8 cellular contexts compared by ENCODE assay signal in the genomic region with DNA sequence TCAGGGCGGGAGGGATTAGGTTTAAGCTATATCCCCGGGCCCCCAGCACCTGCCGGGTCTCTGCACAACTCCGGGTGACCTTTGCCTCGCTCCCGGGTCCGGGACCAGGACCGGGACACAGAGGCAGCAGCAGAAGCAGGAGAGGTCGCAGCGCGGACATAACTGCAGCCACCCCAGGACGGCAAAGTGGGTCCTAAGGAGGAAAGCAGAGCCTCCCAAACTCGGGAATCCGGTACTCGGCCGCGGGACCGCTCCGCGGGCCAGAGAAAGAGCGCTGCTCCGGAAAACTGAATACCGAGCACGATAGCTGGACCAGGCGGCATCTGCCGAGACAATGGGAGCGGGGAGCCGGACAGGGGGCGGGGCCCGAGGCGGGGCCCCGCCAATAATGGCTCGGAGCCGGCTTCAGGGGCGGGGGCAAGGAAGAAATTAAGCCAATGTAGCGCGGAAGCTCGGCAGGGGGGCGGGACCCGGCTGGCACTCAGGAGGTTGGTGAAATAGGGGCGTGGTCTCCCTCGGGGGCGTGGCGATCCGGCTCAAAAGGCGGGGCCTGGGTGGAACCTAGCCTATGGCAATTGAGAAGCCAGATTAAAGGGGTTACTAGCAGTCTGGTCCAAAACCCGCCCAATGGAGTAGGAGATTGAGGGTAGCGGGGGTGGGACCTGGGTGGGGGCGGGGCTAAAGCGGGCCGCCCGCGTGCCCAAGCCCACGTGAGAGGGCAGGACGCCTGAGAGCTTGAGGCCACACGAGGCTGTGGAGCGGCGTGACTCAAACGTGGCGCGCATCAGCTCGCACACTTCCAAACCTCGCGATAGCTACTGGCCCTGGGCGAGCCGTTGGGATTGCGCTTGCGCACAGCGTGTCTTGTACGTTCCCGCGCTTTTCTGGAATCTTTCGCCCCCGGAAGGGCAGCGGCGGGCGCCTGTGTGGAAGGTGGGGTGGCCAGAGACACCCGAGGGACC.
DNase-seq lines count a peak whose midpoint lies in the region; ATAC-seq and TF ChIP-seq lines count a peak whose summit lies in the region.

A gene with protein sequence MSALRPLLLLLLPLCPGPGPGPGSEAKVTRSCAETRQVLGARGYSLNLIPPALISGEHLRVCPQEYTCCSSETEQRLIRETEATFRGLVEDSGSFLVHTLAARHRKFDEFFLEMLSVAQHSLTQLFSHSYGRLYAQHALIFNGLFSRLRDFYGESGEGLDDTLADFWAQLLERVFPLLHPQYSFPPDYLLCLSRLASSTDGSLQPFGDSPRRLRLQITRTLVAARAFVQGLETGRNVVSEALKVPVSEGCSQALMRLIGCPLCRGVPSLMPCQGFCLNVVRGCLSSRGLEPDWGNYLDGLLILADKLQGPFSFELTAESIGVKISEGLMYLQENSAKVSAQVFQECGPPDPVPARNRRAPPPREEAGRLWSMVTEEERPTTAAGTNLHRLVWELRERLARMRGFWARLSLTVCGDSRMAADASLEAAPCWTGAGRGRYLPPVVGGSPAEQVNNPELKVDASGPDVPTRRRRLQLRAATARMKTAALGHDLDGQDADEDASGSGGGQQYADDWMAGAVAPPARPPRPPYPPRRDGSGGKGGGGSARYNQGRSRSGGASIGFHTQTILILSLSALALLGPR (minus strand): TSS at position 342 of the 962 bp plus-strand sequence. CDS start 182 bp downstream, at position 160.
A gene with protein sequence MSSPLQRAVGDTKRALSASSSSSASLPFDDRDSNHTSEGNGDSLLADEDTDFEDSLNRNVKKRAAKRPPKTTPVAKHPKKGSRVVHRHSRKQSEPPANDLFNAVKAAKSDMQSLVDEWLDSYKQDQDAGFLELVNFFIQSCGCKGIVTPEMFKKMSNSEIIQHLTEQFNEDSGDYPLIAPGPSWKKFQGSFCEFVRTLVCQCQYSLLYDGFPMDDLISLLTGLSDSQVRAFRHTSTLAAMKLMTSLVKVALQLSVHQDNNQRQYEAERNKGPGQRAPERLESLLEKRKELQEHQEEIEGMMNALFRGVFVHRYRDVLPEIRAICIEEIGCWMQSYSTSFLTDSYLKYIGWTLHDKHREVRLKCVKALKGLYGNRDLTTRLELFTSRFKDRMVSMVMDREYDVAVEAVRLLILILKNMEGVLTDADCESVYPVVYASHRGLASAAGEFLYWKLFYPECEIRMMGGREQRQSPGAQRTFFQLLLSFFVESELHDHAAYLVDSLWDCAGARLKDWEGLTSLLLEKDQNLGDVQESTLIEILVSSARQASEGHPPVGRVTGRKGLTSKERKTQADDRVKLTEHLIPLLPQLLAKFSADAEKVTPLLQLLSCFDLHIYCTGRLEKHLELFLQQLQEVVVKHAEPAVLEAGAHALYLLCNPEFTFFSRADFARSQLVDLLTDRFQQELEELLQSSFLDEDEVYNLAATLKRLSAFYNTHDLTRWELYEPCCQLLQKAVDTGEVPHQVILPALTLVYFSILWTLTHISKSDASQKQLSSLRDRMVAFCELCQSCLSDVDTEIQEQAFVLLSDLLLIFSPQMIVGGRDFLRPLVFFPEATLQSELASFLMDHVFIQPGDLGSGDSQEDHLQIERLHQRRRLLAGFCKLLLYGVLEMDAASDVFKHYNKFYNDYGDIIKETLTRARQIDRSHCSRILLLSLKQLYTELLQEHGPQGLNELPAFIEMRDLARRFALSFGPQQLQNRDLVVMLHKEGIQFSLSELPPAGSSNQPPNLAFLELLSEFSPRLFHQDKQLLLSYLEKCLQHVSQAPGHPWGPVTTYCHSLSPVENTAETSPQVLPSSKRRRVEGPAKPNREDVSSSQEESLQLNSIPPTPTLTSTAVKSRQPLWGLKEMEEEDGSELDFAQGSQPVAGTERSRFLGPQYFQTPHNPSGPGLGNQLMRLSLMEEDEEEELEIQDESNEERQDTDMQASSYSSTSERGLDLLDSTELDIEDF (plus strand): TSS at position 879 of the 962 bp plus-strand sequence. CDS start 2,639 bp downstream, outside the sequence.

- no peaks in the 10 kb centered on the region for H3K79me2 ChIP-seq in OCI-LY3 (ENCODE audit: low read length)

- peak within 1 kb of the TSS; percentile 82 for H3K4me2 ChIP-seq in OCI-LY3 (ENCODE audit: low read length)

- H3K4me3 ChIP-seq in OCI-LY3 (ENCODE audit: low read length), result peak within 1 kb of the TSS; percentile 82
- peak within 1 kb of the TSS; percentile 73 to 78 for H3K4me3 ChIP-seq in mucosa of rectum (ENCODE audit: low read length in 2 of 2)

- ATAC-seq in GM21526 (IDR thresholded peaks at IDR 0.05; ENCODE audit: low FRiP score, unreplicated experiment), result peak; percentile 68

- no peaks in the 10 kb centered on the region for H4K20me1 ChIP-seq in OCI-LY3 (ENCODE audit: insufficient read depth, low read length)

- H3K27me3 ChIP-seq in OCI-LY3 (ENCODE audit: low read depth, low read length) (peaks cover 4% of the 10 kb centered on the region), mucosa of rectum (ENCODE audit: control insufficient read depth in 2 of 2, insufficient read depth in 2 of 2, low read length in 2 of 2) (no peaks in the 10 kb centered on the region)

- H3K9me3 ChIP-seq in OCI-LY3 (ENCODE audit: insufficient read depth, low read length) (no peaks in the 10 kb centered on the region), mucosa of rectum (ENCODE audit: control insufficient read depth in 2 of 2, low read length in 2 of 2) (no peaks in the 10 kb centered on the region)

- peak within 1 kb of the TSS; percentile 90 for H2AFZ ChIP-seq in OCI-LY3 (ENCODE audit: low read depth, low read length)

- H3K4me1 ChIP-seq in OCI-LY3 (ENCODE audit: low read length) (peaks cover 11% of the 10 kb centered on the region), mucosa of rectum (ENCODE audit: control insufficient read depth in 2 of 2, insufficient read depth in 2 of 2, low read length in 2 of 2) (peaks cover 2% of the 10 kb centered on the region in 2 donors)

- H3K27ac ChIP-seq in OCI-LY3 (ENCODE audit: low read length), result no peak within 1 kb of the TSS
- H3K27ac ChIP-seq in mucosa of rectum (ENCODE audit: low read depth in 2 of 2, low read length in 2 of 2), result no peak within 1 kb of the TSS

- TF ChIP-seq POLR2A in erythroblast (IDR thresholded peaks at IDR 0.05; ENCODE audit: low read length), result no peak

- H3K36me3 ChIP-seq in OCI-LY3 (replicated peaks; ENCODE audit: low read depth, low read length) (no peaks in the 10 kb centered on the region), mucosa of rectum (ENCODE audit: control insufficient read depth in 2 of 2, insufficient read depth in 2 of 2, low read length in 2 of 2) (no peaks in the 10 kb centered on the region)

- no peak for TF ChIP-seq CTCF in OCI-LY3 (IDR thresholded peaks at IDR 0.05; ENCODE audit: low read depth, low read length)

- peak; percentile 99 for DNase-seq in DMS 273 (lab: John Stamatoyannopoulos, UW; ENCODE audit: unreplicated experiment)
- peak; percentile 94 for DNase-seq in HuH-7 (ENCODE audit: low spot score)
- DNase-seq in activated T-cell treated with anti-CD3 and anti-CD28 coated beads for 1 hour (ENCODE audit: low read depth), result peak; percentile 96
- DNase-seq in erythroblast (lab: John Stamatoyannopoulos, UW), result peak; percentile 95 to 96
- peak; percentile 95 for DNase-seq in stimulated activated CD8-positive, alpha-beta memory T cell treated with anti-CD3 and anti-CD28 coated beads, Interleukin-4, amount 100 ng/mL, for 24 hours (ENCODE audit: low read depth)

- H3K9ac ChIP-seq in OCI-LY3 (ENCODE audit: low read length), result peak within 1 kb of the TSS; percentile 58
- peak within 1 kb of the TSS; percentile 63 to 73 for H3K9ac ChIP-seq in mucosa of rectum (ENCODE audit: low read depth in 1 of 2, low read length in 2 of 2)
